Comparison of ENCODE assay signal across 16 cellular contexts in the genomic region with DNA sequence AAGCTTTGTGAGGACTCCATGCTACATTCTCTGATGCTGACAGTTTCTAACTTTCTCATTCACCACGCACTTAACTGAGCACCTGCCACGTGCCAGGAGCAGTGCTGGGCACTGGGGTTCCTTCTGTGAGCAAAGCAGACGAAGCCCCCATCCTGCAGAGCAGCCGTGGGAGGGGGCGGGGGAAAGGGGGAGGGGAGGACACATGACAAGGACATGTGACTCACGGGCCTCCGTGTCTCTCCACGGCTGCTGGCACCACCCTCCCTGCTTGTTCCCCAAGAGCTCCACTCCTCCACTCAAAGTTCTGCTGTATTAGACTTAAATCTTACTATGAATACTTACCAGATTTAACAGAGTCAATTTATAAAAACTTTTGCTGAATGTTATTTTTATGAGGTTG. TPM values are rescaled to one million over a fixed set of nuclear protein-coding genes. Genes with fewer than 3 reads are reported as not detected.
"Had no signal": no experiment of that assay in that cellular context is flagged by ENCODE, and none has a peak within 500 bp of the region (broad histone marks: within the 10 kb centered on the region; RNA-seq: fewer than 3 reads in every experiment).

No MANE protein-coding gene starts in this region.

- H3K9me3 ChIP-seq: mucosa of descending colon, psoas muscle had no signal

- H3K4me1 ChIP-seq: psoas muscle had no signal

- DNase-seq: activated naive CD4-positive, alpha-beta T cell treated with anti-CD3 and anti-CD28 coated beads for 36 hours; activated T-cell treated with anti-CD3 and anti-CD28 coated beads for 4 hours; erythroblast; mammary epithelial cell; mucosa of descending colon; natural killer cell; psoas muscle; stimulated activated CD4-positive, alpha-beta T cell treated with anti-CD3 and anti-CD28 coated beads, Interleukin-4, amount 100 ng/mL, for 1 hour; stimulated activated naive CD8-positive, alpha-beta T cell treated with anti-CD3 and anti-CD28 coated beads, Interleukin-15, amount 100 ng/mL, for 72 hours; SW 1271 had no signal

- H3K36me3 Mint-ChIP-seq: natural killer cell had no signal

- H3K27ac Mint-ChIP-seq: activated naive CD4-positive, alpha-beta T cell treated with anti-CD3 and anti-CD28 coated beads for 36 hours; activated T-helper 17 cell treated with anti-CD3 and anti-CD28 coated beads, Interleukin-2, amount 50 U/mL, for 72 hours; natural killer cell; stimulated activated naive CD8-positive, alpha-beta T cell treated with anti-CD3 and anti-CD28 coated beads, Interleukin-15, amount 100 ng/mL, for 72 hours had no signal

- H3K9me3 Mint-ChIP-seq: activated naive CD4-positive, alpha-beta T cell treated with anti-CD3 and anti-CD28 coated beads for 36 hours; activated T-helper 17 cell treated with anti-CD3 and anti-CD28 coated beads, Interleukin-2, amount 50 U/mL, for 72 hours; central memory CD8-positive, alpha-beta T cell; natural killer cell; stimulated activated naive CD8-positive, alpha-beta T cell treated with anti-CD3 and anti-CD28 coated beads, Interleukin-15, amount 100 ng/mL, for 72 hours had no signal

- FAIRE-seq: islet of Langerhans had no signal

- H3K4me3 Mint-ChIP-seq: activated naive CD4-positive, alpha-beta T cell treated with anti-CD3 and anti-CD28 coated beads for 36 hours; activated T-helper 17 cell treated with anti-CD3 and anti-CD28 coated beads, Interleukin-2, amount 50 U/mL, for 72 hours; central memory CD8-positive, alpha-beta T cell; natural killer cell; stimulated activated naive CD8-positive, alpha-beta T cell treated with anti-CD3 and anti-CD28 coated beads, Interleukin-15, amount 100 ng/mL, for 72 hours had no signal

- H3K4me1 Mint-ChIP-seq: natural killer cell had no signal

- H3K4me3 ChIP-seq: mucosa of descending colon, psoas muscle had no signal

- ATAC-seq: activated T-helper 17 cell treated with anti-CD3 and anti-CD28 coated beads, Interleukin-2, amount 50 U/mL, for 72 hours; mucosa of descending colon; natural killer cell; psoas muscle; sciatic nerve; stimulated activated naive CD8-positive, alpha-beta T cell treated with anti-CD3 and anti-CD28 coated beads, Interleukin-15, amount 100 ng/mL, for 72 hours had no signal

- H3K27me3 Mint-ChIP-seq: activated T-helper 17 cell treated with anti-CD3 and anti-CD28 coated beads, Interleukin-2, amount 50 U/mL, for 72 hours; central memory CD8-positive, alpha-beta T cell had no signal

- H3K27ac ChIP-seq: psoas muscle had no signal

RNA-seq across cellular contexts. Expression of gene SLC7A9, which starts 55.5 kb away (rescaled TPM):
- total RNA-seq: activated CD8-positive, alpha-beta memory T cell treated with anti-CD3 and anti-CD28 coated beads for 36 hours; activated naive CD4-positive, alpha-beta T cell treated with anti-CD3 and anti-CD28 coated beads for 36 hours; fibroblast of villous mesenchyme had no signal
